1 cellular context compared by ENCODE assay signal in the genomic region with DNA sequence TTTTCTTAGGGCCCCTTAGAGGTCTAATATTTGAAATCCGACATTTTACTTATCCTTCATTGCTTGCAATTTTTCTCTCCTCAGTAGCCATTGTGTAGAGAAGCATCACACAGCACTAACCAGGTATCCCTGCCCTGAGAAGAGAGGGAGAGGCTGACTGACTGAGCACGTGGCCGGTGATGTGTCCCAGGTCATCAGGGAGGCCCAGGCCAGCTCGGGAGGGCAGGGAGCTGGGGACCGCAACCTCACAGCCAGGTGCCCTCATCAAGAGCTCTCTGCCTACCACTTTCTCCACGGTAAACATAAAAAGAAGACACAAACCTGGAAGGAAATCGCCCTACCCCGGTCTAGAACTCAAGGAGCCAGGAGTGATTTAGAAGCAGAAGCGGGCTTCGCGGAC.
TF ChIP-seq lines count a peak whose summit lies in the region.

No MANE protein-coding gene starts in this region.

TF ChIP-seq in IMR-90, 13 proteins besides CTCF, POLR2A, EP300 and RAD21:
- TF ChIP-seq BHLHE40 (IDR thresholded peaks at IDR 0.05; ENCODE audit: low read depth, low read length) (no peak), MXI1 (IDR thresholded peaks at IDR 0.05; ENCODE audit: borderline replicate concordance, low read depth, low read length) (no peak), FOS (IDR thresholded peaks at IDR 0.05; ENCODE audit: low read depth, low read length) (no peak), CEBPB (IDR thresholded peaks at IDR 0.05; ENCODE audit: low read depth, low read length) (no peak), RFX5 (IDR thresholded peaks at IDR 0.05; ENCODE audit: low read depth, low read length) (no peak), NFE2L2 (IDR thresholded peaks at IDR 0.05; ENCODE audit: low read depth, low read length) (no peak), SMC3 (IDR thresholded peaks at IDR 0.05; ENCODE audit: low read depth, low read length) (no peak), MAZ (IDR thresholded peaks at IDR 0.05; ENCODE audit: borderline replicate concordance, low read depth, low read length) (no peak), CHD1 (IDR thresholded peaks at IDR 0.05; ENCODE audit: low read depth, low read length) (no peak), RCOR1 (IDR thresholded peaks at IDR 0.05; ENCODE audit: insufficient replicate concordance, low read length) (no peak), MAFK (IDR thresholded peaks at IDR 0.05; ENCODE audit: low read depth, low read length) (no peak)
- TF ChIP-seq, protein P1, sequence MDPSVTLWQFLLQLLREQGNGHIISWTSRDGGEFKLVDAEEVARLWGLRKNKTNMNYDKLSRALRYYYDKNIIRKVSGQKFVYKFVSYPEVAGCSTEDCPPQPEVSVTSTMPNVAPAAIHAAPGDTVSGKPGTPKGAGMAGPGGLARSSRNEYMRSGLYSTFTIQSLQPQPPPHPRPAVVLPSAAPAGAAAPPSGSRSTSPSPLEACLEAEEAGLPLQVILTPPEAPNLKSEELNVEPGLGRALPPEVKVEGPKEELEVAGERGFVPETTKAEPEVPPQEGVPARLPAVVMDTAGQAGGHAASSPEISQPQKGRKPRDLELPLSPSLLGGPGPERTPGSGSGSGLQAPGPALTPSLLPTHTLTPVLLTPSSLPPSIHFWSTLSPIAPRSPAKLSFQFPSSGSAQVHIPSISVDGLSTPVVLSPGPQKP (IDR thresholded peaks at IDR 0.05; ENCODE audit: borderline replicate concordance, low read depth, low read length): no peak
- TF ChIP-seq, protein P2, sequence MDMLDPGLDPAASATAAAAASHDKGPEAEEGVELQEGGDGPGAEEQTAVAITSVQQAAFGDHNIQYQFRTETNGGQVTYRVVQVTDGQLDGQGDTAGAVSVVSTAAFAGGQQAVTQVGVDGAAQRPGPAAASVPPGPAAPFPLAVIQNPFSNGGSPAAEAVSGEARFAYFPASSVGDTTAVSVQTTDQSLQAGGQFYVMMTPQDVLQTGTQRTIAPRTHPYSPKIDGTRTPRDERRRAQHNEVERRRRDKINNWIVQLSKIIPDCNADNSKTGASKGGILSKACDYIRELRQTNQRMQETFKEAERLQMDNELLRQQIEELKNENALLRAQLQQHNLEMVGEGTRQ (IDR thresholded peaks at IDR 0.05; ENCODE audit: low read depth, low read length): no peak
TF ChIP-seq in IMR-90: peak in this region for 0.
